ENCODE assay signal across 2 cellular contexts in the genomic region with DNA sequence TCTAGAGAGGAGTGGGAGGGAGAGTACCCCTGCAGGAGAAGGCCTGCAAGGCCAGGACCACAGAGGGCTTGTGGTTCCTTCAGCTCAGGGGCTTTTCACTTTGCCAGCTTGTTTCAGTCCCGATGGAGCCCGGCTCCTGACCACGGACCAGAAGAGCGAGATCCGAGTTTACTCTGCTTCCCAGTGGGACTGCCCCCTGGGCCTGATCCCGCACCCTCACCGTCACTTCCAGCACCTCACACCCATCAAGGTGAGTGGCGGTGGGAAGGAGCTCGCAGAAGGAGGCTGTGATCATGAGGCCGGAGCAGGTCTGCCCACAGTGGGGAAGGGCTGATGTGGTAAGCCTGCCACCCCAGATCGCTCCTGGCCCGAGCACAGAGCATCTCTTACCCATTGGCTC.
TF ChIP-seq lines count a peak whose summit lies in the region.

No MANE protein-coding gene starts in this region.

TF ChIP-seq in SK-N-SH, 30 proteins besides CTCF, POLR2A, EP300 and RAD21 (continued from another document):
- no peak for TF ChIP-seq NRF1 (IDR thresholded peaks at IDR 0.05; ENCODE audit: low read depth, low read length)
- no peak for TF ChIP-seq CHD2 (IDR thresholded peaks at IDR 0.05; ENCODE audit: low read length, partially characterized antibody)
- no peak for TF ChIP-seq MEF2A (IDR thresholded peaks at IDR 0.05; ENCODE audit: borderline replicate concordance, low read depth)
- TF ChIP-seq EZH2phosphoT487 (IDR thresholded peaks at IDR 0.05; ENCODE audit: borderline replicate concordance, low read depth): no peak
- TF ChIP-seq, protein P1, sequence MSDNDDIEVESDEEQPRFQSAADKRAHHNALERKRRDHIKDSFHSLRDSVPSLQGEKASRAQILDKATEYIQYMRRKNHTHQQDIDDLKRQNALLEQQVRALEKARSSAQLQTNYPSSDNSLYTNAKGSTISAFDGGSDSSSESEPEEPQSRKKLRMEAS (IDR thresholded peaks at IDR 0.05; ENCODE audit: low read depth): no peak
- TF ChIP-seq, protein P2, sequence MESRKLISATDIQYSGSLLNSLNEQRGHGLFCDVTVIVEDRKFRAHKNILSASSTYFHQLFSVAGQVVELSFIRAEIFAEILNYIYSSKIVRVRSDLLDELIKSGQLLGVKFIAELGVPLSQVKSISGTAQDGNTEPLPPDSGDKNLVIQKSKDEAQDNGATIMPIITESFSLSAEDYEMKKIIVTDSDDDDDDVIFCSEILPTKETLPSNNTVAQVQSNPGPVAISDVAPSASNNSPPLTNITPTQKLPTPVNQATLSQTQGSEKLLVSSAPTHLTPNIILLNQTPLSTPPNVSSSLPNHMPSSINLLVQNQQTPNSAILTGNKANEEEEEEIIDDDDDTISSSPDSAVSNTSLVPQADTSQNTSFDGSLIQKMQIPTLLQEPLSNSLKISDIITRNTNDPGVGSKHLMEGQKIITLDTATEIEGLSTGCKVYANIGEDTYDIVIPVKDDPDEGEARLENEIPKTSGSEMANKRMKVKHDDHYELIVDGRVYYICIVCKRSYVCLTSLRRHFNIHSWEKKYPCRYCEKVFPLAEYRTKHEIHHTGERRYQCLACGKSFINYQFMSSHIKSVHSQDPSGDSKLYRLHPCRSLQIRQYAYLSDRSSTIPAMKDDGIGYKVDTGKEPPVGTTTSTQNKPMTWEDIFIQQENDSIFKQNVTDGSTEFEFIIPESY (IDR thresholded peaks at IDR 0.05; ENCODE audit: borderline replicate concordance, low read depth): no peak

TF ChIP-seq in SK-N-SH treated with all-trans-retinoic acid at 6 μM for 48 hours, 23 proteins besides CTCF, POLR2A, EP300 and RAD21 (continued from another document):
- TF ChIP-seq ZC3H10 (CRISPR knock-in tag; IDR thresholded peaks at IDR 0.05): no peak
- TF ChIP-seq PPARA (CRISPR knock-in tag; IDR thresholded peaks at IDR 0.05; ENCODE audit: borderline replicate concordance): no peak
